1 cellular context compared by ENCODE assay signal in the genomic region with DNA sequence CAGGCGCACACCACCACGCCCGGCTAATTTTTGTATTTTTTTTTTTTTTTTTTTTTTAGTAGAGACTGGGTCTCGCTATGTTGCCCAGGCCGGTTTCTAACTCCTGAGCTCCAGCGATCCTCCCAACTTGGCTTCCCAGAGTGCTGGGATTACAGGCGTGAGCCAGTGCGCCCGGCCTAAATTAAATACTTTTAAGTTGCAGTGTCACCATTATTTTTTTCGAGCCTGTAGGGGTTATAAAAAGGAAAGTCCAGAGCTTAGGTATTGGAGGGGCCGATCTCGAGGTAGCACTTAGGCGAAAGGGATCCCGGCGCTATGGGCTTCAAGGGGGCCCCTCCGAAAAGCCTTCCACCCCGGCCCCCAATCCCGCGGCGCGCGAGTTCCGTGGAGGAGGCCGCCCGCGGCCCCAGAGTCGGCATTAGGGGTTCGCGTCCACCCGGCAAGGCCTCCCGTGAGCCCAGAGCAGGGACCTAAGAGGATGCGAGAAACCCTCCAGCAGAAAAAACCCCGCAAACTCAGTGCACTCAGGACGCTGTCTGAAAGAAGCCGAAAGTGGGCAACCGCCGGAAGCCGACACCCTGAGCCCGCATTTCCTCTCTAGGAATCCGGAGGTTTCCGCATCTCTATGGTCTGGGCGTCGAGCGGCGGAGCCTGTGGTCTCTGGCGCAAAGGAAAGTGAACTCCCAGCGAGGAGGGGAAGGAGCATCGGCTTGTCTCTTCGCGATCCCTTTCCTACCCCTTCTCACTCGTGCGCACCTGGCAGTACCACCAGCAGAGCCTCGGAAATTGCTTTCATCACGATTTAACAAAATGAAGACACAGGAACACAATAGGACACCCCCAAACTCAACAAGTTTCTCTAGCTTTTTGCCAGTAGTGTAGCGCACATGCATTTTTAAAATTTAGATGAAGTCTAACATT.
TF ChIP-seq lines count a peak whose summit lies in the region.

No MANE protein-coding gene starts in this region.

TF ChIP-seq in K562, 482 proteins besides CTCF, POLR2A, EP300 and RAD21 (continued from another document and continues in another):
- TF ChIP-seq GATAD2B (IDR thresholded peaks at IDR 0.05; ENCODE audit: borderline replicate concordance) (0 out of 2 replicates have a peak, but pooled peaks have one; percentile 13), ZBTB2 (IDR thresholded peaks at IDR 0.05) (no peak), KDM5B (IDR thresholded peaks at IDR 0.05; ENCODE audit: insufficient replicate concordance, low read depth, low read length) (peak; percentile 86), E2F1 (CRISPR knock-in tag; IDR thresholded peaks at IDR 0.05) (no peak), PHF8 (IDR thresholded peaks at IDR 0.05; ENCODE audit: borderline replicate concordance, low read length) (peak; percentile 80), MAZ (CRISPR knock-in tag; conservative IDR thresholded peaks at IDR 0.05 in 1 of 2, IDR thresholded peaks at IDR 0.05 in 1 of 2) (peak; percentile 29 to 54; a peak in 1 of 4 replicates), NRF1 (conservative IDR thresholded peaks at IDR 0.05 in 1 of 2, IDR thresholded peaks at IDR 0.05 in 1 of 2) (peak; percentile 57 to 63), MEIS2 (IDR thresholded peaks at IDR 0.05; ENCODE audit: partially characterized antibody) (no peak), PCBP1 (IDR thresholded peaks at IDR 0.05; ENCODE audit: low read depth, low read length, poor library complexity, severe bottlenecking) (peak; percentile 62), NBN (IDR thresholded peaks at IDR 0.05; ENCODE audit: low read depth) (peak; percentile 53; the same call in 1 of the 2 replicates), RBFOX2 (IDR thresholded peaks at IDR 0.05; ENCODE audit: low read depth, low read length) (peak; percentile 89), FIP1L1 (IDR thresholded peaks at IDR 0.05; ENCODE audit: low read depth, low read length, poor library complexity, severe bottlenecking) (no peak), POLR2H (tag; IDR thresholded peaks at IDR 0.05; ENCODE audit: low read depth) (peak; percentile 76), BRF1 (IDR thresholded peaks at IDR 0.05; ENCODE audit: borderline replicate concordance, extremely low read depth, insufficient read length) (no peak), AFF1 (IDR thresholded peaks at IDR 0.05; ENCODE audit: low read depth in 1 of 2, partially characterized antibody in 2 of 2) (peak in 1 of 2 experiments; percentile 65), MTA2 (IDR thresholded peaks at IDR 0.05; ENCODE audit: low read depth) (no peak; the same call in 1 of the 2 replicates), ZNF143 (CRISPR knock-in tag; IDR thresholded peaks at IDR 0.05) (no peak), ZNF644 (tag; IDR thresholded peaks at IDR 0.05; ENCODE audit: low read depth) (peak; percentile 69; the same call in 1 of the 2 replicates), SMARCA4 (IDR thresholded peaks at IDR 0.05) (no peak), ZNF785 (CRISPR knock-in tag; IDR thresholded peaks at IDR 0.05) (no peak), CCNT2 (IDR thresholded peaks at IDR 0.05; ENCODE audit: borderline replicate concordance, extremely low read depth, insufficient read length, low read depth, low read length) (peak; percentile 40), POLR2AphosphoS5 (IDR thresholded peaks at IDR 0.05; ENCODE audit: control insufficient read depth, insufficient read depth, low read depth, low read length) (peak; percentile 79; the same call in 1 of the 2 replicates), RBM39 (optimal IDR thresholded peaks at IDR 0.05; ENCODE audit: low read depth, low read length) (peak; percentile 63), ZNF212 (CRISPR knock-in tag; IDR thresholded peaks at IDR 0.05) (no peak), ZFP91 (CRISPR knock-in tag; IDR thresholded peaks at IDR 0.05) (no peak), ZFX (CRISPR knock-in tag; IDR thresholded peaks at IDR 0.05) (peak; percentile 94), ZNF79 (CRISPR knock-in tag; IDR thresholded peaks at IDR 0.05; ENCODE audit: low read depth) (no peak), NCOA1 (IDR thresholded peaks at IDR 0.05; ENCODE audit: low read depth) (peak; percentile 97), RUNX1 (IDR thresholded peaks at IDR 0.05; ENCODE audit: low read depth) (no peak), ZNF184 (CRISPR knock-in tag; IDR thresholded peaks at IDR 0.05) (no peak), ZEB2 (IDR thresholded peaks at IDR 0.05) (peak; percentile 95), CREM (IDR thresholded peaks at IDR 0.05; ENCODE audit: low read depth) (peak; percentile 51; the same call in 1 of the 2 replicates), U2AF2 (optimal IDR thresholded peaks at IDR 0.05; ENCODE audit: low read depth, low read length) (no peak), GTF2E2 (tag; IDR thresholded peaks at IDR 0.05) (peak; percentile 91), ARID4B (CRISPR knock-in tag; IDR thresholded peaks at IDR 0.05) (no peak), ETV5 (CRISPR knock-in tag; IDR thresholded peaks at IDR 0.05; ENCODE audit: low read depth) (peak; percentile 79), PREB (CRISPR knock-in tag; IDR thresholded peaks at IDR 0.05) (peak; percentile 79; the same call in 1 of the 2 replicates), ZSCAN29 (IDR thresholded peaks at IDR 0.05) (peak; percentile 90), NELFE (IDR thresholded peaks at IDR 0.05; ENCODE audit: insufficient read depth, insufficient read length) (no peak), RB1 (IDR thresholded peaks at IDR 0.05; ENCODE audit: low read depth) (peak; percentile 61; the same call in 1 of the 2 replicates), ZNF274 (IDR thresholded peaks at IDR 0.05; ENCODE audit: borderline replicate concordance, low read depth, low read length) (no peak)
- TF ChIP-seq, protein P1, sequence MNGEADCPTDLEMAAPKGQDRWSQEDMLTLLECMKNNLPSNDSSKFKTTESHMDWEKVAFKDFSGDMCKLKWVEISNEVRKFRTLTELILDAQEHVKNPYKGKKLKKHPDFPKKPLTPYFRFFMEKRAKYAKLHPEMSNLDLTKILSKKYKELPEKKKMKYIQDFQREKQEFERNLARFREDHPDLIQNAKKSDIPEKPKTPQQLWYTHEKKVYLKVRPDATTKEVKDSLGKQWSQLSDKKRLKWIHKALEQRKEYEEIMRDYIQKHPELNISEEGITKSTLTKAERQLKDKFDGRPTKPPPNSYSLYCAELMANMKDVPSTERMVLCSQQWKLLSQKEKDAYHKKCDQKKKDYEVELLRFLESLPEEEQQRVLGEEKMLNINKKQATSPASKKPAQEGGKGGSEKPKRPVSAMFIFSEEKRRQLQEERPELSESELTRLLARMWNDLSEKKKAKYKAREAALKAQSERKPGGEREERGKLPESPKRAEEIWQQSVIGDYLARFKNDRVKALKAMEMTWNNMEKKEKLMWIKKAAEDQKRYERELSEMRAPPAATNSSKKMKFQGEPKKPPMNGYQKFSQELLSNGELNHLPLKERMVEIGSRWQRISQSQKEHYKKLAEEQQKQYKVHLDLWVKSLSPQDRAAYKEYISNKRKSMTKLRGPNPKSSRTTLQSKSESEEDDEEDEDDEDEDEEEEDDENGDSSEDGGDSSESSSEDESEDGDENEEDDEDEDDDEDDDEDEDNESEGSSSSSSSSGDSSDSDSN (IDR thresholded peaks at IDR 0.05; ENCODE audit: borderline replicate concordance in 1 of 2, low read depth in 2 of 2, low read length in 2 of 2), result 0 out of 4 replicates have a peak, but pooled peaks of 1 of the 2 experiments have one; percentile 31
